1 cellular context compared by ENCODE assay signal in genomic region chr18:58407263-58407648, GRCh38.
TF ChIP-seq lines count a peak whose summit lies in the region.

No MANE protein-coding gene starts in this region.

TF ChIP-seq in HepG2, 621 proteins besides CTCF, POLR2A, EP300 and RAD21 (continued from another document and continues in another):
- peak; percentile 36; the same call in 1 of the 2 replicates for TF ChIP-seq HMGXB3 (CRISPR knock-in tag; IDR thresholded peaks at IDR 0.05; ENCODE audit: borderline replicate concordance)
- TF ChIP-seq FOXA3 (CRISPR knock-in tag; IDR thresholded peaks at IDR 0.05): peak; percentile 72; the same call in 1 of the 2 replicates
- no peak for TF ChIP-seq POLR2AphosphoS2 (IDR thresholded peaks at IDR 0.05; ENCODE audit: low read depth, low read length)
- TF ChIP-seq IRF1 (CRISPR knock-in tag; IDR thresholded peaks at IDR 0.05; ENCODE audit: low read depth): no peak
- no peak for TF ChIP-seq STAT5B (CRISPR knock-in tag; IDR thresholded peaks at IDR 0.05)
- TF ChIP-seq ZNF326 (CRISPR knock-in tag; IDR thresholded peaks at IDR 0.05; ENCODE audit: borderline replicate concordance): no peak
- TF ChIP-seq HCFC1 (IDR thresholded peaks at IDR 0.05; ENCODE audit: low read depth, low read length): no peak
- TF ChIP-seq, protein P1, sequence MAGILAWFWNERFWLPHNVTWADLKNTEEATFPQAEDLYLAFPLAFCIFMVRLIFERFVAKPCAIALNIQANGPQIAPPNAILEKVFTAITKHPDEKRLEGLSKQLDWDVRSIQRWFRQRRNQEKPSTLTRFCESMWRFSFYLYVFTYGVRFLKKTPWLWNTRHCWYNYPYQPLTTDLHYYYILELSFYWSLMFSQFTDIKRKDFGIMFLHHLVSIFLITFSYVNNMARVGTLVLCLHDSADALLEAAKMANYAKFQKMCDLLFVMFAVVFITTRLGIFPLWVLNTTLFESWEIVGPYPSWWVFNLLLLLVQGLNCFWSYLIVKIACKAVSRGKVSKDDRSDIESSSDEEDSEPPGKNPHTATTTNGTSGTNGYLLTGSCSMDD (CRISPR knock-in tag; IDR thresholded peaks at IDR 0.05): no peak
- TF ChIP-seq ZFP82 (CRISPR knock-in tag; IDR thresholded peaks at IDR 0.05; ENCODE audit: borderline replicate concordance): peak; percentile 66; the same call in 1 of the 2 replicates
- TF ChIP-seq ZBTB33 (CRISPR knock-in tag; IDR thresholded peaks at IDR 0.05): 0 out of 2 replicates have a peak, but pooled peaks have one; percentile 17
- no peak for TF ChIP-seq RFX5 (IDR thresholded peaks at IDR 0.05; ENCODE audit: low read depth, low read length)
- no peak for TF ChIP-seq FOXO1 (CRISPR knock-in tag; IDR thresholded peaks at IDR 0.05)
- TF ChIP-seq, protein P2, sequence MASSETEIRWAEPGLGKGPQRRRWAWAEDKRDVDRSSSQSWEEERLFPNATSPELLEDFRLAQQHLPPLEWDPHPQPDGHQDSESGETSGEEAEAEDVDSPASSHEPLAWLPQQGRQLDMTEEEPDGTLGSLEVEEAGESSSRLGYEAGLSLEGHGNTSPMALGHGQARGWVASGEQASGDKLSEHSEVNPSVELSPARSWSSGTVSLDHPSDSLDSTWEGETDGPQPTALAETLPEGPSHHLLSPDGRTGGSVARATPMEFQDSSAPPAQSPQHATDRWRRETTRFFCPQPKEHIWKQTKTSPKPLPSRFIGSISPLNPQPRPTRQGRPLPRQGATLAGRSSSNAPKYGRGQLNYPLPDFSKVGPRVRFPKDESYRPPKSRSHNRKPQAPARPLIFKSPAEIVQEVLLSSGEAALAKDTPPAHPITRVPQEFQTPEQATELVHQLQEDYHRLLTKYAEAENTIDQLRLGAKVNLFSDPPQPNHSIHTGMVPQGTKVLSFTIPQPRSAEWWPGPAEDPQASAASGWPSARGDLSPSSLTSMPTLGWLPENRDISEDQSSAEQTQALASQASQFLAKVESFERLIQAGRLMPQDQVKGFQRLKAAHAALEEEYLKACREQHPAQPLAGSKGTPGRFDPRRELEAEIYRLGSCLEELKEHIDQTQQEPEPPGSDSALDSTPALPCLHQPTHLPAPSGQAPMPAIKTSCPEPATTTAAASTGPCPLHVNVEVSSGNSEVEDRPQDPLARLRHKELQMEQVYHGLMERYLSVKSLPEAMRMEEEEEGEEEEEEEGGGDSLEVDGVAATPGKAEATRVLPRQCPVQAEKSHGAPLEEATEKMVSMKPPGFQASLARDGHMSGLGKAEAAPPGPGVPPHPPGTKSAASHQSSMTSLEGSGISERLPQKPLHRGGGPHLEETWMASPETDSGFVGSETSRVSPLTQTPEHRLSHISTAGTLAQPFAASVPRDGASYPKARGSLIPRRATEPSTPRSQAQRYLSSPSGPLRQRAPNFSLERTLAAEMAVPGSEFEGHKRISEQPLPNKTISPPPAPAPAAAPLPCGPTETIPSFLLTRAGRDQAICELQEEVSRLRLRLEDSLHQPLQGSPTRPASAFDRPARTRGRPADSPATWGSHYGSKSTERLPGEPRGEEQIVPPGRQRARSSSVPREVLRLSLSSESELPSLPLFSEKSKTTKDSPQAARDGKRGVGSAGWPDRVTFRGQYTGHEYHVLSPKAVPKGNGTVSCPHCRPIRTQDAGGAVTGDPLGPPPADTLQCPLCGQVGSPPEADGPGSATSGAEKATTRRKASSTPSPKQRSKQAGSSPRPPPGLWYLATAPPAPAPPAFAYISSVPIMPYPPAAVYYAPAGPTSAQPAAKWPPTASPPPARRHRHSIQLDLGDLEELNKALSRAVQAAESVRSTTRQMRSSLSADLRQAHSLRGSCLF (CRISPR knock-in tag; IDR thresholded peaks at IDR 0.05; ENCODE audit: borderline replicate concordance): no peak
- TF ChIP-seq GPN1 (CRISPR knock-in tag; IDR thresholded peaks at IDR 0.05; ENCODE audit: borderline replicate concordance): no peak
- TF ChIP-seq CCAR2 (optimal IDR thresholded peaks at IDR 0.05; ENCODE audit: low read depth, low read length): no peak
- TF ChIP-seq JUN (CRISPR knock-in tag; IDR thresholded peaks at IDR 0.05): no peak
- TF ChIP-seq, protein P3, sequence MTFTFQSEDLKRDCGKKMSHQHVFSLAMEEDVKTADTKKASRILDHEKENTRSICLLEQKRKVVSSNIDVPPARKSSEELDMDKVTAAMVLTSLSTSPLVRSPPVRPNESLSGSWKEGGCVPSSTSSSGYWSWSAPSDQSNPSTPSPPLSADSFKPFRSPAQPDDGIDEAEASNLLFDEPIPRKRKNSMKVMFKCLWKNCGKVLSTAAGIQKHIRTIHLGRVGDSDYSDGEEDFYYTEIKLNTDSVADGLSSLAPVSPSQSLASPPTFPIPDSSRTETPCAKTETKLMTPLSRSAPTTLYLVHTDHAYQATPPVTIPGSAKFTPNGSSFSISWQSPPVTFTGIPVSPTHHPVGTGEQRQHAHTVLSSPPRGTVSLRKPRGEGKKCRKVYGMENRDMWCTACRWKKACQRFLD (CRISPR knock-in tag; IDR thresholded peaks at IDR 0.05; ENCODE audit: borderline replicate concordance): no peak
- TF ChIP-seq, protein P4, sequence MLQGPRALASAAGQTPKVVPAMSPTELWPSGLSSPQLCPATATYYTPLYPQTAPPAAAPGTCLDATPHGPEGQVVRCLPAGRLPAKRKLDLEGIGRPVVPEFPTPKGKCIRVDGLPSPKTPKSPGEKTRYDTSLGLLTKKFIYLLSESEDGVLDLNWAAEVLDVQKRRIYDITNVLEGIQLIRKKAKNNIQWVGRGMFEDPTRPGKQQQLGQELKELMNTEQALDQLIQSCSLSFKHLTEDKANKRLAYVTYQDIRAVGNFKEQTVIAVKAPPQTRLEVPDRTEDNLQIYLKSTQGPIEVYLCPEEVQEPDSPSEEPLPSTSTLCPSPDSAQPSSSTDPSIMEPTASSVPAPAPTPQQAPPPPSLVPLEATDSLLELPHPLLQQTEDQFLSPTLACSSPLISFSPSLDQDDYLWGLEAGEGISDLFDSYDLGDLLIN (CRISPR knock-in tag; IDR thresholded peaks at IDR 0.05; ENCODE audit: borderline replicate concordance): no peak
- TF ChIP-seq, protein P5, sequence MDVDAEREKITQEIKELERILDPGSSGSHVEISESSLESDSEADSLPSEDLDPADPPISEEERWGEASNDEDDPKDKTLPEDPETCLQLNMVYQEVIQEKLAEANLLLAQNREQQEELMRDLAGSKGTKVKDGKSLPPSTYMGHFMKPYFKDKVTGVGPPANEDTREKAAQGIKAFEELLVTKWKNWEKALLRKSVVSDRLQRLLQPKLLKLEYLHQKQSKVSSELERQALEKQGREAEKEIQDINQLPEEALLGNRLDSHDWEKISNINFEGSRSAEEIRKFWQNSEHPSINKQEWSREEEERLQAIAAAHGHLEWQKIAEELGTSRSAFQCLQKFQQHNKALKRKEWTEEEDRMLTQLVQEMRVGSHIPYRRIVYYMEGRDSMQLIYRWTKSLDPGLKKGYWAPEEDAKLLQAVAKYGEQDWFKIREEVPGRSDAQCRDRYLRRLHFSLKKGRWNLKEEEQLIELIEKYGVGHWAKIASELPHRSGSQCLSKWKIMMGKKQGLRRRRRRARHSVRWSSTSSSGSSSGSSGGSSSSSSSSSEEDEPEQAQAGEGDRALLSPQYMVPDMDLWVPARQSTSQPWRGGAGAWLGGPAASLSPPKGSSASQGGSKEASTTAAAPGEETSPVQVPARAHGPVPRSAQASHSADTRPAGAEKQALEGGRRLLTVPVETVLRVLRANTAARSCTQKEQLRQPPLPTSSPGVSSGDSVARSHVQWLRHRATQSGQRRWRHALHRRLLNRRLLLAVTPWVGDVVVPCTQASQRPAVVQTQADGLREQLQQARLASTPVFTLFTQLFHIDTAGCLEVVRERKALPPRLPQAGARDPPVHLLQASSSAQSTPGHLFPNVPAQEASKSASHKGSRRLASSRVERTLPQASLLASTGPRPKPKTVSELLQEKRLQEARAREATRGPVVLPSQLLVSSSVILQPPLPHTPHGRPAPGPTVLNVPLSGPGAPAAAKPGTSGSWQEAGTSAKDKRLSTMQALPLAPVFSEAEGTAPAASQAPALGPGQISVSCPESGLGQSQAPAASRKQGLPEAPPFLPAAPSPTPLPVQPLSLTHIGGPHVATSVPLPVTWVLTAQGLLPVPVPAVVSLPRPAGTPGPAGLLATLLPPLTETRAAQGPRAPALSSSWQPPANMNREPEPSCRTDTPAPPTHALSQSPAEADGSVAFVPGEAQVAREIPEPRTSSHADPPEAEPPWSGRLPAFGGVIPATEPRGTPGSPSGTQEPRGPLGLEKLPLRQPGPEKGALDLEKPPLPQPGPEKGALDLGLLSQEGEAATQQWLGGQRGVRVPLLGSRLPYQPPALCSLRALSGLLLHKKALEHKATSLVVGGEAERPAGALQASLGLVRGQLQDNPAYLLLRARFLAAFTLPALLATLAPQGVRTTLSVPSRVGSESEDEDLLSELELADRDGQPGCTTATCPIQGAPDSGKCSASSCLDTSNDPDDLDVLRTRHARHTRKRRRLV (CRISPR knock-in tag; IDR thresholded peaks at IDR 0.05): no peak
- no peak for TF ChIP-seq MLXIP (CRISPR knock-in tag; IDR thresholded peaks at IDR 0.05; ENCODE audit: borderline replicate concordance)
- TF ChIP-seq ZNF251 (CRISPR knock-in tag; IDR thresholded peaks at IDR 0.05): no peak
- peak; percentile 69 for TF ChIP-seq FOSL2 (CRISPR knock-in tag; IDR thresholded peaks at IDR 0.05)
- TF ChIP-seq E2F1 (CRISPR knock-in tag; IDR thresholded peaks at IDR 0.05): no peak
